Comparison of ENCODE assay signal across 18 cellular contexts in the genomic region with DNA sequence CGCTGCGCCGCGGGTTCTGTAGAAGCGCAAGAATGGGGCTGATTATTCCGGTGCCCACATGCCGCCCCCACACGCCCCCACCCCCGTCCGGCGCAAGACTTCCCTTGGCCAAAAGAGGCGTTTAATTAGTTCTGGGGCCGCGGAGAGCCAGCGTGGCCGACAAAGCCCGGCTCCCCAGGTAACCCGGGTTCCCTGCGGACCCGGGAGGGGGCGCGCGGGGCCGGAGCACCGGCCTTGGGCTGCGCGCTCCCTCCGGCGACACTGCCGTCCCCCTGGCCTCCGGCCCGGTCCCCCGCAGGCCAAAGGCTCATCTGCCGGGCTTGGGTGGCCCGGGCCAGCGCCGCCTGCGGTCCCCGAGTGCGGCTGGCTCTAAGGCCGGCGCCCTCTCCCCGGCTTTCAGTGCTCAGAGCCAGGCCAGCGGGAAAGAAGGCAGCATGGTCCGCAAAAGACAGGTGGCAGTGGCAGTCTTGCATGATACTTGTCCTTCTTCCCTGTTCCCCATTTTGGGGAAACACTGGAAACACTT. TPM values are rescaled to one million over a fixed set of nuclear protein-coding genes. Genes with fewer than 3 reads are reported as not detected.
A peak's percentile ranks its signal among the peaks of the same experiment; 100 is the strongest.
DNase-seq lines count a peak whose midpoint lies in the region; ATAC-seq and TF ChIP-seq lines count a peak whose summit lies in the region.
"Had no signal": no experiment of that assay in that cellular context is flagged by ENCODE, and none has a peak within 500 bp of the region (broad histone marks: within the 10 kb centered on the region; RNA-seq: fewer than 3 reads in every experiment).

No MANE protein-coding gene starts in this region.

- no peak for ATAC-seq in activated T-cell treated with anti-CD3 and anti-CD28 coated beads, Interleukin-2, amount 50 U/mL, for 72 hours (replicated peaks in 1 of 2)
- ATAC-seq in activated T-cell treated with anti-CD3 and anti-CD28 coated beads, Interleukin-2, amount 50 U/mL, for 4 hours = no peak
- no peak for ATAC-seq in stimulated activated naive B cell treated with anti-CD40 and anti-IgM and Interleukin-4, amounts not matched to agents 10 μg/mL and 1 μg/mL and 100 μg/mL, for 72 hours (replicated peaks)
- no peak for ATAC-seq in HG03097 (IDR thresholded peaks at IDR 0.05; ENCODE audit: low FRiP score, unreplicated experiment)
- ATAC-seq: mucosa of descending colon had no signal

- H3K36me3 Mint-ChIP-seq in activated T-cell treated with anti-CD3 and anti-CD28 coated beads, Interleukin-2, amount 50 U/mL, for 72 hours (ENCODE audit: insufficient read depth in 2 of 2) = no peaks in the 10 kb centered on the region
- H3K36me3 Mint-ChIP-seq in activated T-cell treated with anti-CD3 and anti-CD28 coated beads, Interleukin-2, amount 50 U/mL, for 4 hours (ENCODE audit: insufficient read depth) = no peaks in the 10 kb centered on the region
- no peaks in the 10 kb centered on the region for H3K36me3 Mint-ChIP-seq in brain
- H3K36me3 Mint-ChIP-seq in stimulated activated naive B cell treated with anti-CD40 and anti-IgM and Interleukin-4, amounts not matched to agents 10 μg/mL and 1 μg/mL and 100 μg/mL, for 72 hours = no peaks in the 10 kb centered on the region
- H3K36me3 Mint-ChIP-seq: CD4-positive, alpha-beta memory T cell had no signal

- no peak for DNase-seq in activated T-cell treated with anti-CD3 and anti-CD28 coated beads, Interleukin-2, amount 50 U/mL, for 72 hours
- no peak for DNase-seq in activated T-cell treated with anti-CD3 and anti-CD28 coated beads, Interleukin-2, amount 50 U/mL, for 4 hours
- DNase-seq in left kidney (ENCODE audit: low read depth, low spot score) = peak; percentile 40
- no peak for DNase-seq in stimulated activated naive B cell treated with anti-CD40 and anti-IgM and Interleukin-4, amounts not matched to agents 10 μg/mL and 1 μg/mL and 100 μg/mL, for 72 hours
- DNase-seq in HT-29 (ENCODE audit: low spot score) = no peak
- no peak for DNase-seq in HCEC 1CT
- DNase-seq: activated CD4-positive, alpha-beta memory T cell treated with anti-CD3 and anti-CD28 coated beads, Interleukin-2, amount 10 ng/mL, durations not matched to agents 7 days and 5 days; activated effector memory CD4-positive, alpha-beta T cell treated with Interleukin-2 at 50 U/mL for 16 hours; CD4-positive, alpha-beta memory T cell; effector CD4-positive, alpha-beta T cell; mucosa of descending colon; NK-92 treated with Interleukin-12 subunit alpha and Interleukin-12 subunit beta, amount 100 ng/mL, for 24 hours; SHP77 treated with DMSO at 0.1 percent for 48 hours; stimulated activated CD4-positive, alpha-beta T cell treated with anti-CD3 and anti-CD28 coated beads, Interleukin-4, amount 100 ng/mL, for 24 hours had no signal

- no peak overlapping the region for H3K27ac Mint-ChIP-seq in activated T-cell treated with anti-CD3 and anti-CD28 coated beads, Interleukin-2, amount 50 U/mL, for 72 hours
- peak overlapping the region in 2 of 5 experiments; percentile 38 to 57 for H3K27ac Mint-ChIP-seq in brain
- H3K27ac Mint-ChIP-seq in stimulated activated naive B cell treated with anti-CD40 and anti-IgM and Interleukin-4, amounts not matched to agents 10 μg/mL and 1 μg/mL and 100 μg/mL, for 72 hours = peak overlapping the region; percentile 67
- H3K27ac Mint-ChIP-seq: activated CD4-positive, alpha-beta memory T cell treated with anti-CD3 and anti-CD28 coated beads, Interleukin-2, amount 10 ng/mL, durations not matched to agents 7 days and 5 days; CD4-positive, alpha-beta memory T cell had no signal

- H3K27me3 Mint-ChIP-seq in activated T-cell treated with anti-CD3 and anti-CD28 coated beads, Interleukin-2, amount 50 U/mL, for 72 hours (ENCODE audit: low read depth) = peaks cover 69% of the 10 kb centered on the region
- H3K27me3 Mint-ChIP-seq in activated T-cell treated with anti-CD3 and anti-CD28 coated beads, Interleukin-2, amount 50 U/mL, for 4 hours (ENCODE audit: low read depth) = peaks cover 67% of the 10 kb centered on the region
- peaks cover 97% of the 10 kb centered on the region for H3K27me3 Mint-ChIP-seq in brain
- H3K27me3 Mint-ChIP-seq in stimulated activated naive B cell treated with anti-CD40 and anti-IgM and Interleukin-4, amounts not matched to agents 10 μg/mL and 1 μg/mL and 100 μg/mL, for 72 hours = peaks cover 60 to 71% of the 10 kb centered on the region in 2 donors

- H3K4me3 Mint-ChIP-seq in activated T-cell treated with anti-CD3 and anti-CD28 coated beads, Interleukin-2, amount 50 U/mL, for 72 hours = peak overlapping the region; percentile 45 to 48
- H3K4me3 Mint-ChIP-seq in activated T-cell treated with anti-CD3 and anti-CD28 coated beads, Interleukin-2, amount 50 U/mL, for 4 hours = no peak overlapping the region
- H3K4me3 Mint-ChIP-seq in brain = peak overlapping the region; percentile 73 to 85 (median 81)
- H3K4me3 Mint-ChIP-seq in stimulated activated naive B cell treated with anti-CD40 and anti-IgM and Interleukin-4, amounts not matched to agents 10 μg/mL and 1 μg/mL and 100 μg/mL, for 72 hours = peak overlapping the region; percentile 39 to 51
- H3K4me3 Mint-ChIP-seq: activated CD4-positive, alpha-beta memory T cell treated with anti-CD3 and anti-CD28 coated beads, Interleukin-2, amount 10 ng/mL, durations not matched to agents 7 days and 5 days had no signal

- no peak for TF ChIP-seq CTCF in brain (conservative IDR thresholded peaks at IDR 0.05)

- H3K9me3 Mint-ChIP-seq in activated T-cell treated with anti-CD3 and anti-CD28 coated beads, Interleukin-2, amount 50 U/mL, for 72 hours = no peaks in the 10 kb centered on the region
- no peaks in the 10 kb centered on the region for H3K9me3 Mint-ChIP-seq in activated T-cell treated with anti-CD3 and anti-CD28 coated beads, Interleukin-2, amount 50 U/mL, for 4 hours
- peaks cover 3 to 5% (median 3%) of the 10 kb centered on the region in 5 experiments for H3K9me3 Mint-ChIP-seq in brain
- no peaks in the 10 kb centered on the region for H3K9me3 Mint-ChIP-seq in stimulated activated naive B cell treated with anti-CD40 and anti-IgM and Interleukin-4, amounts not matched to agents 10 μg/mL and 1 μg/mL and 100 μg/mL, for 72 hours
- H3K9me3 Mint-ChIP-seq: activated CD4-positive, alpha-beta memory T cell treated with anti-CD3 and anti-CD28 coated beads, Interleukin-2, amount 10 ng/mL, durations not matched to agents 7 days and 5 days had no signal

- H3K4me1 Mint-ChIP-seq in activated T-cell treated with anti-CD3 and anti-CD28 coated beads, Interleukin-2, amount 50 U/mL, for 72 hours (ENCODE audit: low read depth) = peaks cover 8% of the 10 kb centered on the region
- H3K4me1 Mint-ChIP-seq in activated T-cell treated with anti-CD3 and anti-CD28 coated beads, Interleukin-2, amount 50 U/mL, for 4 hours (ENCODE audit: low read depth) = peaks cover 7% of the 10 kb centered on the region
- peaks cover 19% of the 10 kb centered on the region for H3K4me1 Mint-ChIP-seq in brain
- H3K4me1 Mint-ChIP-seq in stimulated activated naive B cell treated with anti-CD40 and anti-IgM and Interleukin-4, amounts not matched to agents 10 μg/mL and 1 μg/mL and 100 μg/mL, for 72 hours = peaks cover 4 to 20% of the 10 kb centered on the region in 2 donors
- H3K4me1 Mint-ChIP-seq: activated CD4-positive, alpha-beta memory T cell treated with anti-CD3 and anti-CD28 coated beads, Interleukin-2, amount 10 ng/mL, durations not matched to agents 7 days and 5 days had no signal

RNA-seq across cellular contexts. Expression of a gene that starts 18.5 kb away (rescaled TPM):
- total RNA-seq in activated T-cell treated with anti-CD3 and anti-CD28 coated beads, Interleukin-2, amount 50 U/mL, for 72 hours = not detected
- total RNA-seq in activated T-cell treated with anti-CD3 and anti-CD28 coated beads, Interleukin-2, amount 50 U/mL, for 4 hours = not detected
- not detected for polyA plus RNA-seq in brain (ENCODE audit: insufficient read depth, low read depth, low replicate concordance)
- not detected in 2 replicates for total RNA-seq in HT-29 (2014; rRNA removed; shearing (Covaris generic))
- total RNA-seq: activated CD4-positive, alpha-beta memory T cell treated with anti-CD3 and anti-CD28 coated beads, Interleukin-2, amount 10 ng/mL, durations not matched to agents 7 days and 5 days; CD4-positive, alpha-beta memory T cell; K562; mucosa of descending colon; renal cortical epithelial cell had no signal
- polyA plus RNA-seq: CD4-positive, alpha-beta memory T cell; K562 had no signal
